Comparison of ENCODE assay signal across 2 cellular contexts in genomic region chr9:98182889-98183599, GRCh38.
TF ChIP-seq lines count a peak whose summit lies in the region.

No MANE protein-coding gene starts in this region.

TF ChIP-seq in K562, 482 proteins besides CTCF, POLR2A, EP300 and RAD21:
- TF ChIP-seq, protein P1, sequence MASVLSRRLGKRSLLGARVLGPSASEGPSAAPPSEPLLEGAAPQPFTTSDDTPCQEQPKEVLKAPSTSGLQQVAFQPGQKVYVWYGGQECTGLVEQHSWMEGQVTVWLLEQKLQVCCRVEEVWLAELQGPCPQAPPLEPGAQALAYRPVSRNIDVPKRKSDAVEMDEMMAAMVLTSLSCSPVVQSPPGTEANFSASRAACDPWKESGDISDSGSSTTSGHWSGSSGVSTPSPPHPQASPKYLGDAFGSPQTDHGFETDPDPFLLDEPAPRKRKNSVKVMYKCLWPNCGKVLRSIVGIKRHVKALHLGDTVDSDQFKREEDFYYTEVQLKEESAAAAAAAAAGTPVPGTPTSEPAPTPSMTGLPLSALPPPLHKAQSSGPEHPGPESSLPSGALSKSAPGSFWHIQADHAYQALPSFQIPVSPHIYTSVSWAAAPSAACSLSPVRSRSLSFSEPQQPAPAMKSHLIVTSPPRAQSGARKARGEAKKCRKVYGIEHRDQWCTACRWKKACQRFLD (CRISPR knock-in tag; IDR thresholded peaks at IDR 0.05): no peak
- no peak for TF ChIP-seq ZNF124 (CRISPR knock-in tag; IDR thresholded peaks at IDR 0.05)
- no peak for TF ChIP-seq ZNF143 (CRISPR knock-in tag; IDR thresholded peaks at IDR 0.05)
- TF ChIP-seq RBBP5 (IDR thresholded peaks at IDR 0.05; ENCODE audit: borderline replicate concordance, insufficient read depth, low read length, poor library complexity, severe bottlenecking): peak; percentile 23
- TF ChIP-seq ZNF778 (CRISPR knock-in tag; IDR thresholded peaks at IDR 0.05): no peak
- no peak for TF ChIP-seq HDGF (IDR thresholded peaks at IDR 0.05)
- no peak for TF ChIP-seq CHD1 (IDR thresholded peaks at IDR 0.05; ENCODE audit: low read length)
- no peak for TF ChIP-seq JUND (IDR thresholded peaks at IDR 0.05; ENCODE audit: borderline replicate concordance, low read depth, low read length)
- 0 out of 3 replicates have a peak, but pooled peaks have one; percentile 4 for TF ChIP-seq JUND (tag; IDR thresholded peaks at IDR 0.05; ENCODE audit: borderline replicate concordance, low read depth, low read length)
- TF ChIP-seq, protein P2, sequence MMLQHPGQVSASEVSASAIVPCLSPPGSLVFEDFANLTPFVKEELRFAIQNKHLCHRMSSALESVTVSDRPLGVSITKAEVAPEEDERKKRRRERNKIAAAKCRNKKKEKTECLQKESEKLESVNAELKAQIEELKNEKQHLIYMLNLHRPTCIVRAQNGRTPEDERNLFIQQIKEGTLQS (IDR thresholded peaks at IDR 0.05): peak; percentile 48; the same call in 1 of the 2 replicates
- TF ChIP-seq, protein P2 (CRISPR knock-in tag; conservative IDR thresholded peaks at IDR 0.05): no peak
- no peak for TF ChIP-seq TBL1XR1 (IDR thresholded peaks at IDR 0.05; ENCODE audit: low read length in 2 of 2)
- TF ChIP-seq ZBTB11 (CRISPR knock-in tag; IDR thresholded peaks at IDR 0.05): no peak
- TF ChIP-seq SMC3 (conservative IDR thresholded peaks at IDR 0.05; ENCODE audit: insufficient read depth, low read depth, low read length): no peak
- TF ChIP-seq RBM39 (optimal IDR thresholded peaks at IDR 0.05; ENCODE audit: low read depth, low read length): no peak
- no peak for TF ChIP-seq E2F1 (CRISPR knock-in tag; IDR thresholded peaks at IDR 0.05)
- no peak for TF ChIP-seq DPF2 (IDR thresholded peaks at IDR 0.05)
- TF ChIP-seq ZNF197 (CRISPR knock-in tag; IDR thresholded peaks at IDR 0.05; ENCODE audit: low read depth): 0 out of 2 replicates have a peak, but pooled peaks have one; percentile 20
- no peak for TF ChIP-seq RB1 (IDR thresholded peaks at IDR 0.05; ENCODE audit: low read depth)

TF ChIP-seq in HepG2, 621 proteins besides CTCF, POLR2A, EP300 and RAD21 (continues in another document):
- no peak for TF ChIP-seq ZNF367 (CRISPR knock-in tag; IDR thresholded peaks at IDR 0.05; ENCODE audit: borderline replicate concordance)
- TF ChIP-seq ZNF770 (CRISPR knock-in tag; IDR thresholded peaks at IDR 0.05): 0 out of 2 replicates have a peak, but pooled peaks have one; percentile 11
- TF ChIP-seq SALL1 (CRISPR knock-in tag; IDR thresholded peaks at IDR 0.05): peak; percentile 53; the same call in 1 of the 2 replicates
- no peak for TF ChIP-seq ZNF644 (CRISPR knock-in tag; IDR thresholded peaks at IDR 0.05; ENCODE audit: low read depth)
- TF ChIP-seq ZBTB21 (CRISPR knock-in tag; IDR thresholded peaks at IDR 0.05): peak; percentile 95
- no peak for TF ChIP-seq RBFOX2 (IDR thresholded peaks at IDR 0.05; ENCODE audit: low read depth, low read length)
- TF ChIP-seq ZNF431 (CRISPR knock-in tag; IDR thresholded peaks at IDR 0.05; ENCODE audit: borderline replicate concordance, low read depth): no peak
- TF ChIP-seq ZNF580 (CRISPR knock-in tag; IDR thresholded peaks at IDR 0.05; ENCODE audit: borderline replicate concordance, low read depth): no peak
- TF ChIP-seq, protein P3, sequence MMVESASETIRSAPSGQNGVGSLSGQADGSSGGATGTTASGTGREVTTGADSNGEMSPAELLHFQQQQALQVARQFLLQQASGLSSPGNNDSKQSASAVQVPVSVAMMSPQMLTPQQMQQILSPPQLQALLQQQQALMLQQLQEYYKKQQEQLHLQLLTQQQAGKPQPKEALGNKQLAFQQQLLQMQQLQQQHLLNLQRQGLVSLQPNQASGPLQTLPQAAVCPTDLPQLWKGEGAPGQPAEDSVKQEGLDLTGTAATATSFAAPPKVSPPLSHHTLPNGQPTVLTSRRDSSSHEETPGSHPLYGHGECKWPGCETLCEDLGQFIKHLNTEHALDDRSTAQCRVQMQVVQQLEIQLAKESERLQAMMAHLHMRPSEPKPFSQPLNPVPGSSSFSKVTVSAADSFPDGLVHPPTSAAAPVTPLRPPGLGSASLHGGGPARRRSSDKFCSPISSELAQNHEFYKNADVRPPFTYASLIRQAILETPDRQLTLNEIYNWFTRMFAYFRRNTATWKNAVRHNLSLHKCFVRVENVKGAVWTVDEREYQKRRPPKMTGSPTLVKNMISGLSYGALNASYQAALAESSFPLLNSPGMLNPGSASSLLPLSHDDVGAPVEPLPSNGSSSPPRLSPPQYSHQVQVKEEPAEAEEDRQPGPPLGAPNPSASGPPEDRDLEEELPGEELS (CRISPR knock-in tag; IDR thresholded peaks at IDR 0.05): 0 out of 2 replicates have a peak, but pooled peaks have one; percentile 35
- TF ChIP-seq CREB1 (IDR thresholded peaks at IDR 0.05): peak; percentile 43; the same call in 1 of the 2 replicates
- peak; percentile 44 for TF ChIP-seq CREB1 (CRISPR knock-in tag; IDR thresholded peaks at IDR 0.05)
- TF ChIP-seq SOX13 (IDR thresholded peaks at IDR 0.05): no peak
- 0 out of 4 replicates have a peak, but pooled peaks of 1 of the 2 experiments have one; percentile 7 for TF ChIP-seq SOX13 (CRISPR knock-in tag; conservative IDR thresholded peaks at IDR 0.05 in 1 of 2, IDR thresholded peaks at IDR 0.05 in 1 of 2)
- TF ChIP-seq, protein P4, sequence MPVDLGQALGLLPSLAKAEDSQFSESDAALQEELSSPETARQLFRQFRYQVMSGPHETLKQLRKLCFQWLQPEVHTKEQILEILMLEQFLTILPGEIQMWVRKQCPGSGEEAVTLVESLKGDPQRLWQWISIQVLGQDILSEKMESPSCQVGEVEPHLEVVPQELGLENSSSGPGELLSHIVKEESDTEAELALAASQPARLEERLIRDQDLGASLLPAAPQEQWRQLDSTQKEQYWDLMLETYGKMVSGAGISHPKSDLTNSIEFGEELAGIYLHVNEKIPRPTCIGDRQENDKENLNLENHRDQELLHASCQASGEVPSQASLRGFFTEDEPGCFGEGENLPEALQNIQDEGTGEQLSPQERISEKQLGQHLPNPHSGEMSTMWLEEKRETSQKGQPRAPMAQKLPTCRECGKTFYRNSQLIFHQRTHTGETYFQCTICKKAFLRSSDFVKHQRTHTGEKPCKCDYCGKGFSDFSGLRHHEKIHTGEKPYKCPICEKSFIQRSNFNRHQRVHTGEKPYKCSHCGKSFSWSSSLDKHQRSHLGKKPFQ (CRISPR knock-in tag; IDR thresholded peaks at IDR 0.05; ENCODE audit: insufficient replicate concordance): peak; percentile 27
- no peak for TF ChIP-seq ZBTB46 (CRISPR knock-in tag; IDR thresholded peaks at IDR 0.05; ENCODE audit: borderline replicate concordance)
- 0 out of 2 replicates have a peak, but pooled peaks have one; percentile 55 for TF ChIP-seq ZSCAN31 (CRISPR knock-in tag; IDR thresholded peaks at IDR 0.05; ENCODE audit: low read depth)
- peak; percentile 36; the same call in 1 of the 2 replicates for TF ChIP-seq ZNF652 (CRISPR knock-in tag; IDR thresholded peaks at IDR 0.05; ENCODE audit: borderline replicate concordance, low read depth)
- TF ChIP-seq HOXA3 (CRISPR knock-in tag; IDR thresholded peaks at IDR 0.05): peak; percentile 84
- TF ChIP-seq ZFYVE20 (CRISPR knock-in tag; IDR thresholded peaks at IDR 0.05; ENCODE audit: borderline replicate concordance, low read depth): no peak
- TF ChIP-seq MTERF4 (CRISPR knock-in tag; IDR thresholded peaks at IDR 0.05): 0 out of 2 replicates have a peak, but pooled peaks have one; percentile 25
- no peak for TF ChIP-seq FOXP1 (IDR thresholded peaks at IDR 0.05)
- peak; percentile 41; the same call in 1 of the 2 replicates for TF ChIP-seq FOXP1 (CRISPR knock-in tag; IDR thresholded peaks at IDR 0.05)
- 0 out of 2 replicates have a peak, but pooled peaks have one; percentile 17 for TF ChIP-seq PBX2 (CRISPR knock-in tag; IDR thresholded peaks at IDR 0.05)
- no peak for TF ChIP-seq SMARCE1 (IDR thresholded peaks at IDR 0.05; ENCODE audit: borderline replicate concordance)
- 0 out of 2 replicates have a peak, but pooled peaks have one; percentile 69 for TF ChIP-seq HBP1 (CRISPR knock-in tag; IDR thresholded peaks at IDR 0.05; ENCODE audit: low read depth)
- peak; percentile 51 for TF ChIP-seq ASH2L (IDR thresholded peaks at IDR 0.05; ENCODE audit: insufficient read length, low read depth, low read length)
- TF ChIP-seq CREM (IDR thresholded peaks at IDR 0.05): peak; percentile 28; the same call in 1 of the 2 replicates
- TF ChIP-seq CREM (CRISPR knock-in tag; IDR thresholded peaks at IDR 0.05): no peak
- TF ChIP-seq STAT5B (CRISPR knock-in tag; IDR thresholded peaks at IDR 0.05): no peak
- TF ChIP-seq HNF4A (CRISPR knock-in tag; IDR thresholded peaks at IDR 0.05): peak; percentile 85
- 0 out of 2 replicates have a peak, but pooled peaks have one; percentile 22 for TF ChIP-seq TARDBP (CRISPR knock-in tag; IDR thresholded peaks at IDR 0.05)
- TF ChIP-seq, protein P5, sequence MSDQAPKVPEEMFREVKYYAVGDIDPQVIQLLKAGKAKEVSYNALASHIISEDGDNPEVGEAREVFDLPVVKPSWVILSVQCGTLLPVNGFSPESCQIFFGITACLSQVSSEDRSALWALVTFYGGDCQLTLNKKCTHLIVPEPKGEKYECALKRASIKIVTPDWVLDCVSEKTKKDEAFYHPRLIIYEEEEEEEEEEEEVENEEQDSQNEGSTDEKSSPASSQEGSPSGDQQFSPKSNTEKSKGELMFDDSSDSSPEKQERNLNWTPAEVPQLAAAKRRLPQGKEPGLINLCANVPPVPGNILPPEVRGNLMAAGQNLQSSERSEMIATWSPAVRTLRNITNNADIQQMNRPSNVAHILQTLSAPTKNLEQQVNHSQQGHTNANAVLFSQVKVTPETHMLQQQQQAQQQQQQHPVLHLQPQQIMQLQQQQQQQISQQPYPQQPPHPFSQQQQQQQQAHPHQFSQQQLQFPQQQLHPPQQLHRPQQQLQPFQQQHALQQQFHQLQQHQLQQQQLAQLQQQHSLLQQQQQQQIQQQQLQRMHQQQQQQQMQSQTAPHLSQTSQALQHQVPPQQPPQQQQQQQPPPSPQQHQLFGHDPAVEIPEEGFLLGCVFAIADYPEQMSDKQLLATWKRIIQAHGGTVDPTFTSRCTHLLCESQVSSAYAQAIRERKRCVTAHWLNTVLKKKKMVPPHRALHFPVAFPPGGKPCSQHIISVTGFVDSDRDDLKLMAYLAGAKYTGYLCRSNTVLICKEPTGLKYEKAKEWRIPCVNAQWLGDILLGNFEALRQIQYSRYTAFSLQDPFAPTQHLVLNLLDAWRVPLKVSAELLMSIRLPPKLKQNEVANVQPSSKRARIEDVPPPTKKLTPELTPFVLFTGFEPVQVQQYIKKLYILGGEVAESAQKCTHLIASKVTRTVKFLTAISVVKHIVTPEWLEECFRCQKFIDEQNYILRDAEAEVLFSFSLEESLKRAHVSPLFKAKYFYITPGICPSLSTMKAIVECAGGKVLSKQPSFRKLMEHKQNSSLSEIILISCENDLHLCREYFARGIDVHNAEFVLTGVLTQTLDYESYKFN (CRISPR knock-in tag; conservative IDR thresholded peaks at IDR 0.05): peak; percentile 89
